In the genomic region with DNA sequence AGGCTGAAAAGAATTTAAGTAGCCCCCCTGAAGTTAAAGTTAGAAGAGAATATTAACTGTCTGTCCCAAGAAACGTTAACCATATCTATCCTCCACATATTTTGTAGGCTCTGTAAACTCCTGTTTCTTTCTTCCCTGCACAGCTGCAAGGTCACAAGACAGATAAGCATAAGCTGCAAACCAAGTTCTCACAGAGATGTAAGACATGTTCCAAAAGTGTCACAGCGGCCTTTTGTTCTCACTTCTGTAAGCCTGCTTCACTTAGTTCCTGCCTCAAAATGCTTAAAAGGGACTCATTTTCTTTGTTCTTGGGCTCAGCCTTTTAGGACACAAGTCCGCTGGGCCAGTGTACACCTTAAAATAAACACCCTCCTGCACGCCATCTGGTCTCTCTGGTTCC, we compare ENCODE assay signal across 1 cellular context.
TF ChIP-seq lines count a peak whose summit lies in the region.

No MANE protein-coding gene starts in this region.

TF ChIP-seq in K562, 482 proteins besides CTCF, POLR2A, EP300 and RAD21 (continued from another document and continues in another):
- 0 out of 4 replicates have a peak, but pooled peaks of 1 of the 2 experiments have one; percentile 4 for TF ChIP-seq KDM1A (IDR thresholded peaks at IDR 0.05)
- no peak for TF ChIP-seq NR3C1 (CRISPR knock-in tag; IDR thresholded peaks at IDR 0.05)
- TF ChIP-seq ZBTB9 (CRISPR knock-in tag; IDR thresholded peaks at IDR 0.05), result no peak
- TF ChIP-seq CBX5 (IDR thresholded peaks at IDR 0.05; ENCODE audit: borderline replicate concordance, low read depth), result no peak
- no peak for TF ChIP-seq ZFP30 (CRISPR knock-in tag; IDR thresholded peaks at IDR 0.05; ENCODE audit: borderline replicate concordance)
- TF ChIP-seq ZNF224 (CRISPR knock-in tag; IDR thresholded peaks at IDR 0.05), result no peak
- TF ChIP-seq JUNB (CRISPR knock-in tag; conservative IDR thresholded peaks at IDR 0.05), result no peak
- TF ChIP-seq, protein P1, sequence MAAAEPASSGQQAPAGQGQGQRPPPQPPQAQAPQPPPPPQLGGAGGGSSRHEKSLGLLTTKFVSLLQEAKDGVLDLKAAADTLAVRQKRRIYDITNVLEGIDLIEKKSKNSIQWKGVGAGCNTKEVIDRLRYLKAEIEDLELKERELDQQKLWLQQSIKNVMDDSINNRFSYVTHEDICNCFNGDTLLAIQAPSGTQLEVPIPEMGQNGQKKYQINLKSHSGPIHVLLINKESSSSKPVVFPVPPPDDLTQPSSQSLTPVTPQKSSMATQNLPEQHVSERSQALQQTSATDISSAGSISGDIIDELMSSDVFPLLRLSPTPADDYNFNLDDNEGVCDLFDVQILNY (CRISPR knock-in tag; IDR thresholded peaks at IDR 0.05), result no peak
- TF ChIP-seq, protein P2, sequence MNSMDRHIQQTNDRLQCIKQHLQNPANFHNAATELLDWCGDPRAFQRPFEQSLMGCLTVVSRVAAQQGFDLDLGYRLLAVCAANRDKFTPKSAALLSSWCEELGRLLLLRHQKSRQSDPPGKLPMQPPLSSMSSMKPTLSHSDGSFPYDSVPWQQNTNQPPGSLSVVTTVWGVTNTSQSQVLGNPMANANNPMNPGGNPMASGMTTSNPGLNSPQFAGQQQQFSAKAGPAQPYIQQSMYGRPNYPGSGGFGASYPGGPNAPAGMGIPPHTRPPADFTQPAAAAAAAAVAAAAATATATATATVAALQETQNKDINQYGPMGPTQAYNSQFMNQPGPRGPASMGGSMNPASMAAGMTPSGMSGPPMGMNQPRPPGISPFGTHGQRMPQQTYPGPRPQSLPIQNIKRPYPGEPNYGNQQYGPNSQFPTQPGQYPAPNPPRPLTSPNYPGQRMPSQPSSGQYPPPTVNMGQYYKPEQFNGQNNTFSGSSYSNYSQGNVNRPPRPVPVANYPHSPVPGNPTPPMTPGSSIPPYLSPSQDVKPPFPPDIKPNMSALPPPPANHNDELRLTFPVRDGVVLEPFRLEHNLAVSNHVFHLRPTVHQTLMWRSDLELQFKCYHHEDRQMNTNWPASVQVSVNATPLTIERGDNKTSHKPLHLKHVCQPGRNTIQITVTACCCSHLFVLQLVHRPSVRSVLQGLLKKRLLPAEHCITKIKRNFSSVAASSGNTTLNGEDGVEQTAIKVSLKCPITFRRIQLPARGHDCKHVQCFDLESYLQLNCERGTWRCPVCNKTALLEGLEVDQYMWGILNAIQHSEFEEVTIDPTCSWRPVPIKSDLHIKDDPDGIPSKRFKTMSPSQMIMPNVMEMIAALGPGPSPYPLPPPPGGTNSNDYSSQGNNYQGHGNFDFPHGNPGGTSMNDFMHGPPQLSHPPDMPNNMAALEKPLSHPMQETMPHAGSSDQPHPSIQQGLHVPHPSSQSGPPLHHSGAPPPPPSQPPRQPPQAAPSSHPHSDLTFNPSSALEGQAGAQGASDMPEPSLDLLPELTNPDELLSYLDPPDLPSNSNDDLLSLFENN (IDR thresholded peaks at IDR 0.05; ENCODE audit: low read depth in 2 of 2, low read length in 2 of 2), result peak in 1 of 2 experiments; percentile 35; a peak in 1 of 4 replicates
- TF ChIP-seq ETS2 (tag; IDR thresholded peaks at IDR 0.05; ENCODE audit: borderline replicate concordance, poor library complexity, severe bottlenecking), result no peak
- no peak for TF ChIP-seq FOXK1 (CRISPR knock-in tag; IDR thresholded peaks at IDR 0.05; ENCODE audit: borderline replicate concordance)
- TF ChIP-seq ZNF699 (CRISPR knock-in tag; IDR thresholded peaks at IDR 0.05; ENCODE audit: insufficient replicate concordance), result no peak
- TF ChIP-seq DPF2 (IDR thresholded peaks at IDR 0.05), result peak; percentile 63
- no peak for TF ChIP-seq SIX5 (IDR thresholded peaks at IDR 0.05; ENCODE audit: borderline replicate concordance in 1 of 2, insufficient read depth in 1 of 2, low read depth in 1 of 2, low read length in 2 of 2)
- no peak for TF ChIP-seq NBN (IDR thresholded peaks at IDR 0.05; ENCODE audit: low read depth)
- TF ChIP-seq TGIF2 (CRISPR knock-in tag; IDR thresholded peaks at IDR 0.05), result no peak
- no peak for TF ChIP-seq FOS (IDR thresholded peaks at IDR 0.05; ENCODE audit: extremely low read depth, insufficient read length)
- peak; percentile 87 for TF ChIP-seq CBFA2T3 (IDR thresholded peaks at IDR 0.05)
- TF ChIP-seq ARID1B (IDR thresholded peaks at IDR 0.05), result peak; percentile 89
- TF ChIP-seq ZNF318 (IDR thresholded peaks at IDR 0.05; ENCODE audit: borderline replicate concordance in 1 of 2, low read depth in 1 of 2), result 0 out of 4 replicates have a peak, but pooled peaks of 1 of the 2 experiments have one; percentile 49
- TF ChIP-seq RBBP5 (IDR thresholded peaks at IDR 0.05; ENCODE audit: borderline replicate concordance, insufficient read depth, low read length, poor library complexity, severe bottlenecking), result peak; percentile 41
- no peak for TF ChIP-seq TEAD1 (CRISPR knock-in tag; IDR thresholded peaks at IDR 0.05)
- no peak for TF ChIP-seq ZNF76 (CRISPR knock-in tag; IDR thresholded peaks at IDR 0.05; ENCODE audit: borderline replicate concordance)
- TF ChIP-seq, protein P3, sequence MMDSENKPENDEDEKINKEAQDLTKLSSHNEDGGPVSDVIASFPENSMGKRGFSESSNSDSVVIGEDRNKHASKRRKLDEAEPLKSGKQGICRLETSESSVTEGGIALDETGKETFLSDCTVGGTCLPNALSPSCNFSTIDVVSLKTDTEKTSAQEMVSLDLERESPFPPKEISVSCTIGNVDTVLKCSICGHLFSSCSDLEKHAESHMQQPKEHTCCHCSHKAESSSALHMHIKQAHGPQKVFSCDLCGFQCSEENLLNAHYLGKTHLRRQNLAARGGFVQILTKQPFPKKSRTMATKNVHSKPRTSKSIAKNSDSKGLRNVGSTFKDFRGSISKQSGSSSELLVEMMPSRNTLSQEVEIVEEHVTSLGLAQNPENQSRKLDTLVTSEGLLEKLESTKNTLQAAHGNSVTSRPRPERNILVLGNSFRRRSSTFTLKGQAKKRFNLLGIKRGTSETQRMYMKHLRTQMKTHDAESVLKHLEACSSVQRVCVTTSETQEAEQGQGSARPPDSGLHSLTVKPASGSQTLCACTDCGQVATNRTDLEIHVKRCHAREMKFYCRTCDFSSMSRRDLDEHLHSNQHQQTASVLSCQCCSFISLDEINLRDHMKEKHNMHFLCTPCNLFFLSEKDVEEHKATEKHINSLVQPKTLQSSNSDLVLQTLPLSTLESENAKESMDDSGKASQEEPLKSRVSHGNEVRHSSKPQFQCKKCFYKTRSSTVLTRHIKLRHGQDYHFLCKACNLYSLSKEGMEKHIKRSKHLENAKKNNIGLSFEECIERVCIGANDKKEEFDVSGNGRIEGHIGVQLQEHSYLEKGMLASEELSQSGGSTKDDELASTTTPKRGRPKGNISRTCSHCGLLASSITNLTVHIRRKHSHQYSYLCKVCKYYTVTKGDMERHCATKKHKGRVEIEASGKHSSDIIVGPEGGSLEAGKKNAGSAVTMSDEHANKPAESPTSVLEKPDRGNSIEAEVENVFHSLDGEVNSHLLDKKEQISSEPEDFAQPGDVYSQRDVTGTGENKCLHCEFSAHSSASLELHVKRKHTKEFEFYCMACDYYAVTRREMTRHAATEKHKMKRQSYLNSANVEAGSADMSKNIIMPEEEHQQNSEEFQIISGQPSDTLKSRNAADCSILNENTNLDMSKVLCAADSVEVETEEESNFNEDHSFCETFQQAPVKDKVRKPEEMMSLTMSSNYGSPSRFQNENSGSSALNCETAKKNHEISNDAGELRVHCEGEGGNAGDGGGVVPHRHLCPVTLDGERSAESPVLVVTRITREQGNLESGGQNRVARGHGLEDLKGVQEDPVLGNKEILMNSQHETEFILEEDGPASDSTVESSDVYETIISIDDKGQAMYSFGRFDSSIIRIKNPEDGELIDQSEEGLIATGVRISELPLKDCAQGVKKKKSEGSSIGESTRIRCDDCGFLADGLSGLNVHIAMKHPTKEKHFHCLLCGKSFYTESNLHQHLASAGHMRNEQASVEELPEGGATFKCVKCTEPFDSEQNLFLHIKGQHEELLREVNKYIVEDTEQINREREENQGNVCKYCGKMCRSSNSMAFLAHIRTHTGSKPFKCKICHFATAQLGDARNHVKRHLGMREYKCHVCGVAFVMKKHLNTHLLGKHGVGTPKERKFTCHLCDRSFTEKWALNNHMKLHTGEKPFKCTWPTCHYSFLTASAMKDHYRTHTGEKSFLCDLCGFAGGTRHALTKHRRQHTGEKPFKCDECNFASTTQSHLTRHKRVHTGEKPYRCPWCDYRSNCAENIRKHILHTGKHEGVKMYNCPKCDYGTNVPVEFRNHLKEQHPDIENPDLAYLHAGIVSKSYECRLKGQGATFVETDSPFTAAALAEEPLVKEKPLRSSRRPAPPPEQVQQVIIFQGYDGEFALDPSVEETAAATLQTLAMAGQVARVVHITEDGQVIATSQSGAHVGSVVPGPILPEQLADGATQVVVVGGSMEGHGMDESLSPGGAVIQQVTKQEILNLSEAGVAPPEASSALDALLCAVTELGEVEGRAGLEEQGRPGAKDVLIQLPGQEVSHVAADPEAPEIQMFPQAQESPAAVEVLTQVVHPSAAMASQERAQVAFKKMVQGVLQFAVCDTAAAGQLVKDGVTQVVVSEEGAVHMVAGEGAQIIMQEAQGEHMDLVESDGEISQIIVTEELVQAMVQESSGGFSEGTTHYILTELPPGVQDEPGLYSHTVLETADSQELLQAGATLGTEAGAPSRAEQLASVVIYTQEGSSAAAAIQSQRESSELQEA (IDR thresholded peaks at IDR 0.05; ENCODE audit: low read depth), result no peak
- TF ChIP-seq SMARCE1 (IDR thresholded peaks at IDR 0.05), result 0 out of 2 replicates have a peak, but pooled peaks have one; percentile 44
- peak; percentile 46; the same call in 1 of the 2 replicates for TF ChIP-seq GATA2 (CRISPR knock-in tag; IDR thresholded peaks at IDR 0.05)
- no peak for TF ChIP-seq RBFOX2 (IDR thresholded peaks at IDR 0.05; ENCODE audit: low read depth, low read length)
- TF ChIP-seq ZNF75A (CRISPR knock-in tag; IDR thresholded peaks at IDR 0.05), result no peak
- TF ChIP-seq SREBF1 (IDR thresholded peaks at IDR 0.05; ENCODE audit: borderline replicate concordance, low read depth, low read length), result no peak
- TF ChIP-seq ZNF197 (CRISPR knock-in tag; IDR thresholded peaks at IDR 0.05; ENCODE audit: low read depth), result no peak
- peak; percentile 59 for TF ChIP-seq SOX6 (IDR thresholded peaks at IDR 0.05)
- TF ChIP-seq POLR2AphosphoS2 (IDR thresholded peaks at IDR 0.05; ENCODE audit: low read length), result no peak
- no peak for TF ChIP-seq U2AF1 (optimal IDR thresholded peaks at IDR 0.05; ENCODE audit: low read depth, low read length)
- no peak for TF ChIP-seq RBM25 (IDR thresholded peaks at IDR 0.05; ENCODE audit: low read depth, low read length, severe bottlenecking)
- TF ChIP-seq SAFB2 (IDR thresholded peaks at IDR 0.05; ENCODE audit: borderline replicate concordance, low read depth, low read length, severe bottlenecking), result no peak
- TF ChIP-seq NCOA1 (IDR thresholded peaks at IDR 0.05; ENCODE audit: low read depth), result peak; percentile 31; the same call in 1 of the 2 replicates
- TF ChIP-seq ESRRA (IDR thresholded peaks at IDR 0.05; ENCODE audit: borderline replicate concordance, low read depth), result peak; percentile 60
- no peak for TF ChIP-seq MYBL2 (IDR thresholded peaks at IDR 0.05; ENCODE audit: low read depth)
- no peak for TF ChIP-seq MYBL2 (CRISPR knock-in tag; IDR thresholded peaks at IDR 0.05; ENCODE audit: borderline replicate concordance)
